In genomic region chr4:108794136-108794535, GRCh38 we compare ENCODE assay signal across 1 cellular context.
TF ChIP-seq lines count a peak whose summit lies in the region.

No MANE protein-coding gene starts in this region.

TF ChIP-seq in WTC11, 78 proteins besides CTCF, POLR2A, EP300 and RAD21 (continued from another document):
- TF ChIP-seq ERG (CRISPR knock-in tag; IDR thresholded peaks at IDR 0.05) (no peak), ZNF671 (CRISPR knock-in tag; IDR thresholded peaks at IDR 0.05) (no peak), E2F5 (CRISPR knock-in tag; IDR thresholded peaks at IDR 0.05) (no peak), FOXK1 (CRISPR knock-in tag; IDR thresholded peaks at IDR 0.05) (no peak)
